Comparison of ENCODE assay signal across 21 cellular contexts in the genomic region with DNA sequence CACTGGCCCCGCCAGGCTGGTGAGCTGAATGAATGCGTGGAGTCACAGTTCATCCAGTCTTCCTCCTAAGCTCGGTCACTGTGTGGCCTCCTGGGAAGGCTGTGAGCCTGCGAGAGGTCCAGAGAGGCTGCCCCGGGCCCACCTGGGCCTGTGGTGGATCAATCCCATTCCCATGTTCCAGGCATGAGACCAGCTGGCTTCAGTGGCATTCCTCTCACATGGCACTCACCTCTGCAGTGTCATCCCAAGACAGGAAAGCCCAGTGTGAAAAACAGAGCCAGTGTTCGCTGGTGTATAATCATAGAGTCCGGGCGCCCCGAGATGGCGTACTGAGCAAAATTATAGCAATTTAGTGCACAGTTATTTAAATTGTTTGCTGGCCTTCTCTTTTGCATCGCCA. TPM values are rescaled to one million over a fixed set of nuclear protein-coding genes. Genes with fewer than 3 reads are reported as not detected.
DNase-seq lines count a peak whose midpoint lies in the region; ATAC-seq, FAIRE-seq and TF ChIP-seq lines count a peak whose summit lies in the region.
"Had no signal": no experiment of that assay in that cellular context is flagged by ENCODE, and none has a peak within 500 bp of the region (broad histone marks: within the 10 kb centered on the region; RNA-seq: fewer than 3 reads in every experiment).

No MANE protein-coding gene starts in this region.

- TF ChIP-seq POLR2A in body of pancreas (IDR thresholded peaks at IDR 0.05) (no peak), thyroid gland (IDR thresholded peaks at IDR 0.05) (no peak)

- intact Hi-C loops in body of pancreas (cut with DNase I) = loop anchor here (10.0 kb wide), 1 partner anchor 119 kb away; the partner anchor contains the start of gene C1QC
- intact Hi-C loops in pancreas (cut with DNase I) = no loop called here
- intact Hi-C loops in thyroid gland (cut with DNase I) = no loop called here

- H3K36me3 ChIP-seq in body of pancreas (replicated peaks in 1 of 2; ENCODE audit: insufficient read depth in 1 of 2, low read depth in 2 of 2) (peaks cover 0 to 2% of the 10 kb centered on the region in 2 donors), pancreas (peaks cover 0 to 7% (median under 1%) of the 10 kb centered on the region in 3 donors), thyroid gland (peaks cover 36 to 42% of the 10 kb centered on the region in 2 donors)

- no peak for FAIRE-seq in pancreas (lab: Jason Lieb, UNC)
- FAIRE-seq: G401.6, GM12892, GM18507, H1, HepG2 had no signal

- 66 to 67% methylated on average over 7 to 11 of the region's 11 CpGs for WGBS in body of pancreas, 2 donors
- WGBS in pancreas, 2 donors = 62% methylated on average over 11 of the region's 11 CpGs
- 96 to 97% methylated on average over 9 to 11 of the region's 11 CpGs for WGBS in thyroid gland, 2 donors

- H3K27me3 ChIP-seq in body of pancreas (no peaks in the 10 kb centered on the region), pancreas (no peaks in the 10 kb centered on the region), thyroid gland (no peaks in the 10 kb centered on the region)
- H3K27me3 ChIP-seq: BE2C had no signal

- peak overlapping the region; percentile 78 to 83 (median 79) for H3K27ac ChIP-seq in body of pancreas
- H3K27ac ChIP-seq in pancreas = peak overlapping the region; percentile 36 to 76 (median 62)
- peak overlapping the region in 2 of 3 donors; percentile 38 to 48 for H3K27ac ChIP-seq in thyroid gland

- no peak for TF ChIP-seq CTCF in body of pancreas (IDR thresholded peaks at IDR 0.05)
- no peak for TF ChIP-seq CTCF in pancreas (IDR thresholded peaks at IDR 0.05)
- TF ChIP-seq CTCF in thyroid gland (IDR thresholded peaks at IDR 0.05) = no peak

- no peaks in the 10 kb centered on the region for H3K9me3 ChIP-seq in body of pancreas
- H3K9me3 ChIP-seq in pancreas = no peaks in the 10 kb centered on the region
- no peaks in the 10 kb centered on the region for H3K9me3 ChIP-seq in thyroid gland
- H3K9me3 ChIP-seq: BE2C had no signal

- DNase-seq in NCI-H2227 (lab: John Stamatoyannopoulos, UW; ENCODE audit: unreplicated experiment) (peak; percentile 84), body of pancreas (peak in 1 of 4 donors; percentile 31), pancreas (peak in 1 of 6 donors; percentile 56), thyroid gland (no peak), GM03348 (ENCODE audit: low spot score) (no peak)
- DNase-seq: ACHN; BE2C; C1 segment of cervical spinal cord; CD4-positive, CD25-positive, alpha-beta regulatory T cell; CD8-positive, alpha-beta memory T cell; COR-L47; DMS 273 treated with DMSO at 0.1 percent for 48 hours; H9 had no signal

- H3K4me1 ChIP-seq in body of pancreas (peaks cover 66% of the 10 kb centered on the region), pancreas (peaks cover 32 to 41% (median 37%) of the 10 kb centered on the region in 3 donors), thyroid gland (peaks cover 0 to 21% of the 10 kb centered on the region in 2 donors)
- H3K4me1 ChIP-seq: BE2C had no signal

- ATAC-seq in body of pancreas (peak; percentile 2), pancreas (peak; percentile 4 to 19 (median 6)), GM19351 (IDR thresholded peaks at IDR 0.05; ENCODE audit: unreplicated experiment) (no peak)
- ATAC-seq: HepG2 had no signal

- no peak overlapping the region for H3K4me3 ChIP-seq in body of pancreas
- no peak overlapping the region for H3K4me3 ChIP-seq in pancreas
- H3K4me3 ChIP-seq in thyroid gland (replicated peaks in 1 of 3) = no peak overlapping the region

RNA-seq across cellular contexts. Expression of gene EPHA8, which starts 37.6 kb away (rescaled TPM):
- total RNA-seq in body of pancreas (under 1 TPM; 0.52 to 0.66 TPM), pancreas (1 to 10 TPM in 3 of 6 donors, under 1 TPM in 3; 0.57 to 2.4 (median 0.86) TPM), thyroid gland (not detected)
- 1 to 10 TPM; 2.7 to 8.1 TPM for polyA plus RNA-seq in pancreas
- total RNA-seq: A172; CD4-positive, CD25-positive, alpha-beta regulatory T cell; CD8-positive, alpha-beta memory T cell; HepG2 had no signal
- polyA plus RNA-seq: CD4-positive, CD25-positive, alpha-beta regulatory T cell; CD8-positive, alpha-beta memory T cell; HepG2; IgD-negative memory B cell had no signal
